26 cellular contexts compared by ENCODE assay signal in the genomic region with DNA sequence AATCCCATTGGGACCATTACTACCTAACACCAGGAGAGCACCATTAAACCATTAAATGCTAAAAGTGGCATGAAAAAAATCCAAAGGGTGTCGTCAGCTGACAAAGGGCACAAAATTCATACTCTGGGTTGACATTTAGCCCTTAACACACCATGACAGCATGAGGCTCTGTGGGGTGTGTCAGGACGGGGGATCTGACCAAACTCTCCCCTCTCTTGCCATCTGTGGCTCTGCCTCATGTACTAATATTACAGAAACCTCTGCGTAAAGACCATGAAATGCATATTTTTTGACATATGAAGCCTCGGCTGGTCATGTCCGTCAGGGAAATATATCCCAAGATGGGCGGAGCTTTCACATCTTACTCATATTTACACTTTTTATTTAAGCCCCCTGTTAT.
"Had no signal": no experiment of that assay in that cellular context is flagged by ENCODE, and none has a peak within 500 bp of the region (broad histone marks: within the 10 kb centered on the region; RNA-seq: fewer than 3 reads in every experiment).

No MANE protein-coding gene starts in this region.

- H3K36me3 ChIP-seq: breast epithelium, gastroesophageal sphincter, left ventricle myocardium inferior, stomach, tibial artery had no signal

- ATAC-seq: activated naive CD8-positive, alpha-beta T cell treated with anti-CD3 and anti-CD28 coated beads, Interleukin-2, amount 50 U/mL, for 24 hours; gastroesophageal sphincter; right cardiac atrium; stimulated activated effector memory CD8-positive, alpha-beta T cell treated with anti-CD3 and anti-CD28 coated beads, Interleukin-12 subunit alpha, Interleukin-12 subunit beta, amount 100 ng/mL, for 72 hours; WTC11 had no signal

- H3K27ac Mint-ChIP-seq: activated CD4-positive, alpha-beta memory T cell treated with anti-CD3 and anti-CD28 coated beads, Interleukin-2, amount 10 ng/mL, durations not matched to agents 7 days and 5 days; activated CD4-positive, alpha-beta T cell treated with anti-CD3 and anti-CD28 coated beads, Interleukin-2, amount 10 ng/mL, durations not matched to agents 7 days and 5 days; activated naive CD4-positive, alpha-beta T cell treated with anti-CD3 and anti-CD28 coated beads, Interleukin-2, amount 50 U/mL, for 24 hours; activated naive CD8-positive, alpha-beta T cell treated with anti-CD3 and anti-CD28 coated beads, Interleukin-2, amount 50 U/mL, for 24 hours; activated T-cell treated with anti-CD3 and anti-CD28 coated beads, Interleukin-2, amount 50 U/mL, for 24 hours; stimulated activated effector memory CD8-positive, alpha-beta T cell treated with anti-CD3 and anti-CD28 coated beads, Interleukin-12 subunit alpha, Interleukin-12 subunit beta, amount 100 ng/mL, for 72 hours; WTC11 had no signal

- H3K4me3 Mint-ChIP-seq: activated CD4-positive, alpha-beta memory T cell treated with anti-CD3 and anti-CD28 coated beads, Interleukin-2, amount 10 ng/mL, durations not matched to agents 7 days and 5 days; activated CD4-positive, alpha-beta T cell treated with anti-CD3 and anti-CD28 coated beads, Interleukin-2, amount 10 ng/mL, durations not matched to agents 7 days and 5 days; activated naive CD4-positive, alpha-beta T cell treated with anti-CD3 and anti-CD28 coated beads, Interleukin-2, amount 50 U/mL, for 24 hours; activated naive CD8-positive, alpha-beta T cell treated with anti-CD3 and anti-CD28 coated beads, Interleukin-2, amount 50 U/mL, for 24 hours; activated T-cell treated with anti-CD3 and anti-CD28 coated beads, Interleukin-2, amount 50 U/mL, for 24 hours; neural crest cell; stimulated activated effector memory CD8-positive, alpha-beta T cell treated with anti-CD3 and anti-CD28 coated beads, Interleukin-12 subunit alpha, Interleukin-12 subunit beta, amount 100 ng/mL, for 72 hours; WTC11 had no signal

- H3K27me3 ChIP-seq: hepatocyte had no signal

- H3K4me3 ChIP-seq: breast epithelium, gastroesophageal sphincter, hepatocyte, left ventricle myocardium inferior, lung, skin epidermis, stomach, tibial artery had no signal

- H3K36me3 Mint-ChIP-seq: activated naive CD4-positive, alpha-beta T cell treated with anti-CD3 and anti-CD28 coated beads, Interleukin-2, amount 50 U/mL, for 24 hours; stimulated activated effector memory CD8-positive, alpha-beta T cell treated with anti-CD3 and anti-CD28 coated beads, Interleukin-12 subunit alpha, Interleukin-12 subunit beta, amount 100 ng/mL, for 72 hours; WTC11 had no signal

- H3K9me3 Mint-ChIP-seq: activated CD4-positive, alpha-beta T cell treated with anti-CD3 and anti-CD28 coated beads, Interleukin-2, amount 10 ng/mL, durations not matched to agents 7 days and 5 days; activated T-cell treated with anti-CD3 and anti-CD28 coated beads, Interleukin-2, amount 50 U/mL, for 24 hours; neural crest cell had no signal

- H3K4me1 ChIP-seq: breast epithelium, gastroesophageal sphincter, left ventricle myocardium inferior, stomach had no signal

- H3K27me3 Mint-ChIP-seq: activated CD4-positive, alpha-beta memory T cell treated with anti-CD3 and anti-CD28 coated beads, Interleukin-2, amount 10 ng/mL, durations not matched to agents 7 days and 5 days; activated CD4-positive, alpha-beta T cell treated with anti-CD3 and anti-CD28 coated beads, Interleukin-2, amount 10 ng/mL, durations not matched to agents 7 days and 5 days; activated naive CD4-positive, alpha-beta T cell treated with anti-CD3 and anti-CD28 coated beads, Interleukin-2, amount 50 U/mL, for 24 hours; activated naive CD8-positive, alpha-beta T cell treated with anti-CD3 and anti-CD28 coated beads, Interleukin-2, amount 50 U/mL, for 24 hours; activated T-cell treated with anti-CD3 and anti-CD28 coated beads, Interleukin-2, amount 50 U/mL, for 24 hours had no signal

- H3K27ac ChIP-seq: breast epithelium, gastroesophageal sphincter, hepatocyte, left ventricle myocardium inferior, skin epidermis, stomach, tibial artery had no signal

- H3K9me3 ChIP-seq: breast epithelium, gastroesophageal sphincter, left ventricle myocardium inferior, stomach, tibial artery had no signal

- H3K4me1 Mint-ChIP-seq: activated CD4-positive, alpha-beta memory T cell treated with anti-CD3 and anti-CD28 coated beads, Interleukin-2, amount 10 ng/mL, durations not matched to agents 7 days and 5 days; activated CD4-positive, alpha-beta T cell treated with anti-CD3 and anti-CD28 coated beads, Interleukin-2, amount 10 ng/mL, durations not matched to agents 7 days and 5 days; activated naive CD4-positive, alpha-beta T cell treated with anti-CD3 and anti-CD28 coated beads, Interleukin-2, amount 50 U/mL, for 24 hours; activated naive CD8-positive, alpha-beta T cell treated with anti-CD3 and anti-CD28 coated beads, Interleukin-2, amount 50 U/mL, for 24 hours; stimulated activated effector memory CD8-positive, alpha-beta T cell treated with anti-CD3 and anti-CD28 coated beads, Interleukin-12 subunit alpha, Interleukin-12 subunit beta, amount 100 ng/mL, for 72 hours had no signal

- DNase-seq: activated CD4-positive, alpha-beta memory T cell treated with anti-CD3 and anti-CD28 coated beads, Interleukin-2, amount 10 ng/mL, durations not matched to agents 7 days and 5 days; activated CD4-positive, alpha-beta T cell treated with anti-CD3 and anti-CD28 coated beads for 1 hour; activated CD4-positive, alpha-beta T cell treated with anti-CD3 and anti-CD28 coated beads, Interleukin-2, amount 10 ng/mL, durations not matched to agents 7 days and 5 days; activated CD8-positive, alpha-beta memory T cell treated with anti-CD3 and anti-CD28 coated beads, Interleukin-2, amount 50 U/mL, for 48 hours; activated gamma-delta T cell treated with Interleukin-2 at 50 U/mL for 16 hours; activated naive CD8-positive, alpha-beta T cell treated with anti-CD3 and anti-CD28 coated beads, Interleukin-2, amount 50 U/mL, for 24 hours; activated T-cell treated with anti-CD3 and anti-CD28 coated beads, Interleukin-2, amount 50 U/mL, for 24 hours; central memory CD4-positive, alpha-beta T cell; islet precursor cell; left ventricle myocardium inferior; nucleus accumbens; right cardiac atrium; stimulated activated CD4-positive, alpha-beta T cell treated with anti-CD3 and anti-CD28 coated beads, Interleukin-12 subunit alpha, Interleukin-12 subunit beta, amount 100 ng/mL, for 4 hours; stimulated activated CD4-positive, alpha-beta T cell treated with anti-CD3 and anti-CD28 coated beads, Interleukin-4, amount 100 ng/mL, for 1 hour; stomach; T-helper 2 cell; tibial artery had no signal
